In the genomic region with DNA sequence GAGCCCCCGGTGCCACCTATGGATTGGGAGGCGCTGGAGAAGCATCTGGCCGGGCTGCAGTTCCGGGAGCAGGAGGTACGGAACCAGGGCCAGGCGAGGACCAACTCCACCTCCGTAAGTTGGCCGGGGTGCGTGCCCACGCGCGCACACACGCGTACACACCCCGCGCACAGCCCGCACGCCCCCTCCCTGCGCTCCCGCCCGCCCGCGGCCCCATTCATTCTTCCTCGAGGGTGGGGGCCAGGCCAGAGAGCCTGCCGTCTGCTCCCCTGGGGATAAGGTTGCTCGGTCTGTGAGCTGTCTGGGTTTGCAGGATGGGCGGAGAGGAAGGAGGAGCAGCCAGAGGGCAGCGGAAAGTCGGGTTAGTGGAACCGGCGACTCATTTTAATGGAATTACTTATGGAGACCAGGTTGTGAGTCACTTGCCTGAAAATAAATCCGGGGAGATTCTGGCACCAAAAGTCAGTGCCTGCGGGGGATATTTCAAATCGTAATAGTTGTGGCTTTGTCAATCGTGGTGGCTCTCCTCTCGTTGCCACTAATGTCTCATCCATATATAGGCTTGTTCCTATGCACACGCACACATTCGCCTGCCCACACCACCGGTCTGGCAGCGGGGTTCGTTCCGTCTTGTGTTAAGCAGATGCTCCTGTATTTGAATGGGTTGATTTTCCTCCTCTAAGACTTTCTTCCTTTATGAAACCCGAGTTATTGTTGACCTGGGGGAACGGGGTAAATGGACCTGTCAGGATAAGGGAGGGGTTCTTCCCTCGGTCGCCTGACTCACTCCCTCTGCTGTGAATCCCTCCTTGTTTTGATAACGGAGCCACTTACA, we compare ENCODE assay signal across 7 cellular contexts.
A peak's percentile ranks its signal among the peaks of the same experiment; 100 is the strongest.
DNase-seq lines count a peak whose midpoint lies in the region; ATAC-seq and FAIRE-seq lines count a peak whose summit lies in the region.

No MANE protein-coding gene starts in this region.

- ATAC-seq in GM21786 (IDR thresholded peaks at IDR 0.05; ENCODE audit: unreplicated experiment) = no peak

- H3K4me3 ChIP-seq in muscle layer of duodenum (ENCODE audit: low read depth in 1 of 2, low read length in 2 of 2) = peak overlapping the region; percentile 71 to 79

- peaks cover 0 to 12% of the 10 kb centered on the region in 2 donors for H3K36me3 ChIP-seq in muscle layer of duodenum (ENCODE audit: control insufficient read depth in 1 of 2, insufficient read depth in 2 of 2, low read length in 2 of 2)

- FAIRE-seq in G401.6 (lab: Jason Lieb, UNC) = peak; percentile 57

- no peaks in the 10 kb centered on the region for H3K27me3 ChIP-seq in muscle layer of duodenum (ENCODE audit: low read depth, low read length)

- peaks cover 0 to 19% of the 10 kb centered on the region in 2 donors for H3K4me1 ChIP-seq in muscle layer of duodenum (ENCODE audit: control insufficient read depth in 1 of 2, insufficient read depth in 2 of 2, low read length in 2 of 2)

- H3K9me3 ChIP-seq in muscle layer of duodenum (ENCODE audit: control insufficient read depth in 1 of 2, low read length in 2 of 2) = no peaks in the 10 kb centered on the region

- H3K27ac ChIP-seq in muscle layer of duodenum (ENCODE audit: low read length) = peak overlapping the region; percentile 99

- peak; percentile 62 for DNase-seq in NCI-H1105 (lab: John Stamatoyannopoulos, UW)
- peak; percentile 10 to 11 for DNase-seq in activated CD4-positive, alpha-beta T cell treated with anti-CD3 and anti-CD28 coated beads, Interleukin-2, amount 50 U/mL, for 48 hours
- peak; percentile 98 for DNase-seq in fibroblast of peridontal ligament (ENCODE audit: extremely low read depth)
- DNase-seq in ureter (ENCODE audit: low spot score) = peak; percentile 84

Comparison
In these comparisons a context has a peak if more than half of its experiments do, and no peak if none do; other contexts are left out.
1. DNase-seq: peak in every context shown above with its lines; median percentile 98 in fibroblast of peridontal ligament; 84 in ureter; 62 in NCI-H1105; 10 in activated CD4-positive, alpha-beta T cell treated with anti-CD3 and anti-CD28 coated beads, Interleukin-2, amount 50 U/mL, for 48 hours.